ENCODE assay signal across 9 cellular contexts in genomic region chr18:21474621-21475020, GRCh38.
"Had no signal": no experiment of that assay in that cellular context is flagged by ENCODE, and none has a peak within 500 bp of the region (broad histone marks: within the 10 kb centered on the region; RNA-seq: fewer than 3 reads in every experiment).

No MANE protein-coding gene starts in this region.

- H3K4me3 Mint-ChIP-seq: GM23338, H9, HFFc6 had no signal

- H3K4me3 ChIP-seq: GM23338, K562 had no signal

- H3K4me2 ChIP-seq: GM23338 had no signal

- H3K27ac Mint-ChIP-seq: GM23338, H9, HFFc6 had no signal

- H2AFZ ChIP-seq: GM23338 had no signal

- ATAC-seq: GM23338, HCT116, K562 had no signal

- DNase-seq: H9, HFFc6, IMR-90 had no signal

- H3K4me1 Mint-ChIP-seq: GM23338 had no signal

- H3K9me3 Mint-ChIP-seq: HFFc6 had no signal

- FAIRE-seq: H1, H54, HTR-8/SVneo, K562 had no signal
